In the genomic region with DNA sequence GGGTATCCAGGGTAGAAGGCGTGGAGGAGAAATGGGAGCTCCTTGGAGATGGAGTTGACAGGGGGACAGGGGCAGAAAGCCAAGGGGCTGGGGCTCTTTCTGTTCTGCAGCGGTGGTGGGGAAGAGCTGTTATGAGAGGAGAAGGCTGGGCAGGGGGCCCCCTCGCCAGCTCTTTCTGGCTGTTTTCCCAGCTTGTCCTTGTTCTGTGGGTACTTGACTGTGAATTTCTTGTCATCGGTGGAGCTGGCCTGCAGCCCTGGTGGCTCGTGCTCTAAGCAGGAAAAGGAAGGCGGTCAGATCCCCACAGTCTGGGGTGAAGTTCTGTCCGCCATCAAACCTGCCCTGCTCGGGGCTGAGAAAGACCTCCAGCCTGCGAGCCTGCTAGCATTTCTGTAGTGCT, we compare ENCODE assay signal across 19 cellular contexts. TPM values are rescaled to one million over a fixed set of nuclear protein-coding genes. Genes with fewer than 3 reads are reported as not detected.
DNase-seq lines count a peak whose midpoint lies in the region; ATAC-seq and TF ChIP-seq lines count a peak whose summit lies in the region.
"Had no signal": no experiment of that assay in that cellular context is flagged by ENCODE, and none has a peak within 500 bp of the region (broad histone marks: within the 10 kb centered on the region; RNA-seq: fewer than 3 reads in every experiment).

No MANE protein-coding gene starts in this region.

- no peak overlapping the region for H3K14ac ChIP-seq in IMR-90 (replicated peaks; ENCODE audit: low read depth, low read length)

- no peaks in the 10 kb centered on the region for H3K9me2 ChIP-seq in GM23338 (ENCODE audit: insufficient read depth)

- H3K4me3 Mint-ChIP-seq in T-cell = no peak overlapping the region
- H3K4me3 Mint-ChIP-seq in GM23338 = no peak overlapping the region

- intact Hi-C loops in Right ventricle myocardium superior (cut with DNase I) (loop anchor here (10.0 kb wide), 1 partner anchor 80 kb away; a partner anchor contains a TSS), left ventricle myocardium inferior (cut with micrococcal nuclease) (no loop called here), IMR-90 (cut with micrococcal nuclease) (no loop called here)

- peaks cover 4 to 16% of the 10 kb centered on the region in 2 donors for H3K27me3 Mint-ChIP-seq in T-cell
- H3K27me3 Mint-ChIP-seq in GM23338 (ENCODE audit: insufficient read depth, low read depth, poor library complexity) = peaks cover 31% of the 10 kb centered on the region

- no peak for TF ChIP-seq RAD21 in IMR-90 (IDR thresholded peaks at IDR 0.05; ENCODE audit: low read length)

- H3K36me3 Mint-ChIP-seq in T-cell (no peaks in the 10 kb centered on the region), GM23338 (ENCODE audit: low read depth) (no peaks in the 10 kb centered on the region)

- H3K4me1 ChIP-seq in left ventricle myocardium inferior (peaks cover 11% of the 10 kb centered on the region), IMR-90 (ENCODE audit: control insufficient read depth, insufficient read depth, low read length) (no peaks in the 10 kb centered on the region; the same call in 1 of the 2 replicates), GM23338 (ENCODE audit: insufficient read depth) (peaks cover 7% of the 10 kb centered on the region)
- H3K4me1 ChIP-seq: BE2C had no signal

- no peak overlapping the region for H3K23ac ChIP-seq in IMR-90 (ENCODE audit: low read depth, low read length)

- no peak overlapping the region for H3K4ac ChIP-seq in IMR-90 (ENCODE audit: low read depth, low read length)

- H2BK15ac ChIP-seq in IMR-90 (ENCODE audit: low read depth, low read length) = no peak overlapping the region

- peaks cover 100% of the 10 kb centered on the region for H3K27me3 ChIP-seq in left ventricle myocardium inferior (ENCODE audit: low read depth)
- peaks cover 55% of the 10 kb centered on the region for H3K27me3 ChIP-seq in IMR-90 (ENCODE audit: control insufficient read depth, insufficient read depth, low read length)
- H3K27me3 ChIP-seq in GM23338 (ENCODE audit: insufficient read depth) = peaks cover 32% of the 10 kb centered on the region

- no peak overlapping the region for H3K27ac ChIP-seq in left ventricle myocardium inferior (replicated peaks)
- H3K27ac ChIP-seq in IMR-90 (ENCODE audit: insufficient read depth, low read length) = no peak overlapping the region
- H3K27ac ChIP-seq in GM23338 (ENCODE audit: low read depth) = no peak overlapping the region
- H3K27ac ChIP-seq: GM23248, KMS-11, RWPE1 had no signal

- WGBS in IMR-90 (ENCODE audit: extremely low coverage in 2 of 2, insufficient read length in 1 of 2), 2 experiments = 0% methylated on average over 2 of the region's 9 CpGs; no CpG with 5 or more reads in 1 of the 2 experiments

- H3K36me3 ChIP-seq in left ventricle myocardium inferior = no peaks in the 10 kb centered on the region
- H3K36me3 ChIP-seq in IMR-90 (ENCODE audit: control insufficient read depth, insufficient read depth, low read length) = no peaks in the 10 kb centered on the region
- no peaks in the 10 kb centered on the region for H3K36me3 ChIP-seq in GM23338 (ENCODE audit: insufficient read depth)
- H3K36me3 ChIP-seq: BE2C had no signal

- no peak overlapping the region for H2AK9ac ChIP-seq in IMR-90 (replicated peaks; ENCODE audit: low read depth, low read length, poor library complexity)

- H3K9me1 ChIP-seq in IMR-90 (ENCODE audit: insufficient read depth, low read length) = no peaks in the 10 kb centered on the region

- CTCF ChIA-PET in IMR-90 (lab: Yijun Ruan, JAX) (interaction anchor here (3.0 kb wide), 1 partner anchor 13 kb away, joined by 9 read pairs; no protein-coding TSS in a partner anchor), T-cell (lab: Charles Lee) (interaction anchor here (0.7 to 3.0 kb wide), 10 partner anchors 9 to 89 kb away, joined by 3 to 18 read pairs (median 4); no protein-coding TSS in a partner anchor)

- BruUV-seq in IMR-90 (replicated peaks; lab: Mats Ljungman, UMichigan) = no TSS peak

- H3K27ac Mint-ChIP-seq in T-cell (peak overlapping the region; percentile 34 to 73), GM23338 (no peak overlapping the region)

- no peak overlapping the region for H3K9ac ChIP-seq in IMR-90 (ENCODE audit: low read depth, low read length)
- H3K9ac ChIP-seq: GM23248, KMS-11 had no signal

- no peak overlapping the region for H3K4me3 ChIP-seq in left ventricle myocardium inferior
- no peak overlapping the region for H3K4me3 ChIP-seq in IMR-90 (ENCODE audit: insufficient read depth, low read depth, low read length)
- no peak overlapping the region for H3K4me3 ChIP-seq in GM23338
- H3K4me3 ChIP-seq: GM12878, GM23248 had no signal

- no peak overlapping the region for H3K18ac ChIP-seq in IMR-90 (ENCODE audit: low read depth, low read length)

- dilution Hi-C loops in IMR-90 (cut with HindIII; ENCODE audit: low sequenced_read_pairs, unreplicated experiment) = no loop called here

- no peak overlapping the region for H2BK120ac ChIP-seq in IMR-90 (ENCODE audit: low read depth, low read length)

- H2BK5ac ChIP-seq in IMR-90 (ENCODE audit: low read depth, low read length, poor library complexity, severe bottlenecking) = no peak overlapping the region

- no peak overlapping the region for H4K5ac ChIP-seq in IMR-90 (ENCODE audit: low read depth, low read length)

- H2BK20ac ChIP-seq in IMR-90 (ENCODE audit: low read depth, low read length) = no peak overlapping the region

- peaks cover 16% of the 10 kb centered on the region; the same call in 1 of the 2 replicates for H3F3A ChIP-seq in GM23338 (replicated peaks; ENCODE audit: low read depth)

- ATAC-seq in Right ventricle myocardium superior (ENCODE audit: poor library complexity) (peak; percentile 40), IMR-90 (ENCODE audit: low read depth) (no peak), T-cell (replicated peaks in 1 of 4) (no peak), GM21717 (IDR thresholded peaks at IDR 0.05; ENCODE audit: unreplicated experiment) (no peak), GM23338 (no peak)
- ATAC-seq: GM12878 had no signal

- H3K4me1 Mint-ChIP-seq in T-cell (peaks cover 44 to 71% (median 58%) of the 10 kb centered on the region in 3 donors), GM23338 (peaks cover 20% of the 10 kb centered on the region)

- H2AK5ac ChIP-seq in IMR-90 (ENCODE audit: low read depth, low read length) = no peak overlapping the region

- no peak for TF ChIP-seq CTCF in left ventricle myocardium inferior (IDR thresholded peaks at IDR 0.05; ENCODE audit: borderline replicate concordance)
- TF ChIP-seq CTCF in IMR-90 (conservative IDR thresholded peaks at IDR 0.05; ENCODE audit: low read depth, low read length) = no peak
- TF ChIP-seq CTCF in GM23338 (conservative IDR thresholded peaks at IDR 0.05; ENCODE audit: low read depth in 2 of 2) = no peak

- POLR2A ChIA-PET in IMR-90 (lab: Charles Lee; ENCODE audit: unreplicated experiment) = no interaction called here
- POLR2A ChIA-PET in T-cell (lab: Charles Lee) = interaction anchor here in 1 of 2 donors (0.6 kb wide), 1 partner anchor 1102 kb away, joined by 7 read pairs; no protein-coding TSS in a partner anchor

- H3K9me3 ChIP-seq in left ventricle myocardium inferior (replicated peaks) (no peaks in the 10 kb centered on the region), IMR-90 (ENCODE audit: control insufficient read depth, insufficient read depth, low read length) (no peaks in the 10 kb centered on the region)
- H3K9me3 ChIP-seq: BE2C had no signal

- no peaks in the 10 kb centered on the region for H3K9me3 Mint-ChIP-seq in T-cell
- no peaks in the 10 kb centered on the region for H3K9me3 Mint-ChIP-seq in GM23338

- no peak overlapping the region for H4K8ac ChIP-seq in IMR-90 (ENCODE audit: low read depth in 2 of 2, low read length in 2 of 2)

- no peaks in the 10 kb centered on the region for H3K79me1 ChIP-seq in IMR-90 (ENCODE audit: low read depth in 1 of 2, low read length in 2 of 2)

- H4K91ac ChIP-seq in IMR-90 (ENCODE audit: insufficient read depth, low read depth, low read length) = no peak overlapping the region

- DNase-seq in Right ventricle myocardium superior (no peak), left ventricle myocardium inferior (no peak), IMR-90 (no peak), T-cell (no peak), dedifferentiated amniotic fluid mesenchymal stem cell (ENCODE audit: extremely low spot score) (no peak), GM23338 (ENCODE audit: low spot score) (no peak)
- DNase-seq: BE2C; GM23248; NCI-H1417; NCI-H1694 treated with DMSO at 0.1 percent for 48 hours; NCI-H2081 treated with DMSO at 0.1 percent for 48 hours; NCI-H510A; NK-92 treated with Interleukin-12 subunit alpha and Interleukin-12 subunit beta, amount 100 ng/mL, for 24 hours; SIG-M5 had no signal

- H4K20me1 ChIP-seq in IMR-90 (ENCODE audit: insufficient read depth, low read length) (no peaks in the 10 kb centered on the region), GM23338 (replicated peaks; ENCODE audit: insufficient read depth) (no peaks in the 10 kb centered on the region)

- H3K4me2 ChIP-seq in IMR-90 (ENCODE audit: low read depth, low read length) = no peak overlapping the region
- H3K4me2 ChIP-seq in GM23338 = no peak overlapping the region
- H3K4me2 ChIP-seq: KMS-11 had no signal

- H3K79me2 ChIP-seq in GM23338 (replicated peaks; ENCODE audit: insufficient read depth) = no peaks in the 10 kb centered on the region

- H2AFZ ChIP-seq in IMR-90 (replicated peaks; ENCODE audit: low read length, poor library complexity) (peak overlapping the region; percentile 41), GM23338 (no peak overlapping the region)
- H2AFZ ChIP-seq: GM23248 had no signal

- in situ Hi-C loops in IMR-90 (cut with MboI; ENCODE audit: low sequenced_read_pairs) = no loop called here

- TF ChIP-seq POLR2A in IMR-90 (IDR thresholded peaks at IDR 0.05; ENCODE audit: low read depth, low read length) = no peak

- H3K56ac ChIP-seq in IMR-90 (ENCODE audit: extremely low read depth, insufficient read depth, low read length) = no peak overlapping the region

RNA-seq across cellular contexts. Expression of a gene that starts 7.6 kb away (rescaled TPM):
- total RNA-seq in Right ventricle myocardium superior = not detected
- not detected for total RNA-seq in left ventricle myocardium inferior
- total RNA-seq in IMR-90 (2012; rRNA removed) = not detected in 2 replicates
- polyA plus RNA-seq in IMR-90 (2012; rRNA removed) = not detected in 2 replicates
- not detected in 2 replicates for polyA plus RNA-seq in IMR-90 (2012; cell fraction: cytosol; rRNA removed)
- polyA plus RNA-seq in IMR-90 (2012; cell fraction: nucleus; rRNA removed; ENCODE audit: low replicate concordance) = not detected in 2 replicates
- total RNA-seq in T-cell = 10 to 100 TPM in 2 of 5 donors, 1 to 10 TPM in 2, under 1 TPM in 1; 0.32 to 23.1 (median 5.3) TPM
- total RNA-seq in GM23338 (2014; rRNA removed; shearing (Covaris generic)) = not detected in 2 replicates
- not detected in 2 replicates for polyA plus RNA-seq in GM23338 (2016; fragmentation: Nextera tagmentation; extraction: Ambion mirVana)
- total RNA-seq: GM12878; GM23248; T-helper 1 cell treated with Interleukin-12 subunit alpha and Interleukin-12 subunit beta and Interleukin-4 antibody, amounts not matched to agents 30 ng/mL and 1 ng/mL, for 36 hours had no signal
- polyA plus RNA-seq: GM12878, GM23248 had no signal

RNA-seq across cellular contexts. Expression of a gene that starts 11.0 kb away (rescaled TPM):
- total RNA-seq in Right ventricle myocardium superior = not detected
- total RNA-seq in left ventricle myocardium inferior = not detected
- total RNA-seq in IMR-90 (2012; rRNA removed) = not detected in 2 replicates
- not detected in 2 replicates for polyA plus RNA-seq in IMR-90 (2012; rRNA removed)
- polyA plus RNA-seq in IMR-90 (2012; cell fraction: cytosol; rRNA removed) = 0.01 and 0.05 TPM in 2 replicates
- polyA plus RNA-seq in IMR-90 (2012; cell fraction: nucleus; rRNA removed; ENCODE audit: low replicate concordance) = 0.31 and 0.32 TPM in 2 replicates
- 1 to 10 TPM; 3.0 to 7.3 (median 5.1) TPM for total RNA-seq in T-cell
- 10.0 and 18.4 TPM in 2 replicates for total RNA-seq in GM23338 (2014; rRNA removed; shearing (Covaris generic))
- 17.6 and 19.4 TPM in 2 replicates for polyA plus RNA-seq in GM23338 (2016; fragmentation: Nextera tagmentation; extraction: Ambion mirVana)
- total RNA-seq: GM23248 had no signal
- polyA plus RNA-seq: GM23248 had no signal

RNA-seq across cellular contexts. Expression of a gene that starts 45.7 kb away (rescaled TPM):
- total RNA-seq in Right ventricle myocardium superior = not detected
- total RNA-seq in left ventricle myocardium inferior = not detected
- total RNA-seq in IMR-90 (2012; rRNA removed) = not detected in 2 replicates
- polyA plus RNA-seq in IMR-90 (2012; rRNA removed) = not detected in 2 replicates
- not detected in 2 replicates for polyA plus RNA-seq in IMR-90 (2012; cell fraction: cytosol; rRNA removed)
- not detected in 2 replicates for polyA plus RNA-seq in IMR-90 (2012; cell fraction: nucleus; rRNA removed; ENCODE audit: low replicate concordance)
- total RNA-seq in T-cell = 1 to 10 TPM in 2 of 5 donors, under 1 TPM in 1, not detected in 2; 0.95 to 1.3 (median 1.1) TPM
- total RNA-seq in GM23338 (2014; rRNA removed; shearing (Covaris generic)) = 1,538 and 1,571 TPM in 2 replicates
- polyA plus RNA-seq in GM23338 (2016; fragmentation: Nextera tagmentation; extraction: Ambion mirVana) = 604 and 648 TPM in 2 replicates
- total RNA-seq: GM23248; T-helper 1 cell treated with Interleukin-12 subunit alpha and Interleukin-12 subunit beta and Interleukin-4 antibody, amounts not matched to agents 30 ng/mL and 1 ng/mL, for 36 hours had no signal

RNA-seq across cellular contexts. Expression of a gene that starts 47.2 kb away (rescaled TPM):
- total RNA-seq in Right ventricle myocardium superior (4.4 TPM), left ventricle myocardium inferior (2.4 TPM), IMR-90 (2012; rRNA removed) (not detected in 2 replicates), T-cell (1,000 to 10,000 TPM in 4 of 5 donors, 100 to 1,000 TPM in 1; 994 to 1,121 (median 1,054) TPM)
- polyA plus RNA-seq in IMR-90 (2012; rRNA removed) (1.3 and 1.6 TPM in 2 replicates), GM23338 (2016; fragmentation: Nextera tagmentation; extraction: Ambion mirVana) (7.3 and 9.6 TPM in 2 replicates)
- polyA plus RNA-seq in IMR-90 (2012; cell fraction: cytosol; rRNA removed) = 0.30 TPM in 1 of 2 replicates, not detected in the other
- polyA plus RNA-seq in IMR-90 (2012; cell fraction: nucleus; rRNA removed; ENCODE audit: low replicate concordance) = 0.36 TPM in 1 of 2 replicates, not detected in the other
- total RNA-seq in GM23338 (2014; rRNA removed; shearing (Covaris generic)) = not detected in 2 replicates
- total RNA-seq: GM23248 had no signal
- polyA plus RNA-seq: GM23248 had no signal

RNA-seq across cellular contexts. Expression of a gene that starts 58.5 kb away (rescaled TPM):
- total RNA-seq in Right ventricle myocardium superior (8.3 TPM), left ventricle myocardium inferior (11.6 TPM), IMR-90 (2012; rRNA removed) (3.6 and 5.2 TPM in 2 replicates), T-cell (100 to 1,000 TPM in 3 of 5 donors, 10 to 100 TPM in 2; 39.5 to 112 (median 104) TPM)
- polyA plus RNA-seq in IMR-90 (2012; rRNA removed) (17.0 and 18.4 TPM in 2 replicates), GM23338 (2016; fragmentation: Nextera tagmentation; extraction: Ambion mirVana) (7.3 and 8.3 TPM in 2 replicates)
- 10.1 and 13.9 TPM in 2 replicates for polyA plus RNA-seq in IMR-90 (2012; cell fraction: cytosol; rRNA removed)
- 151 and 169 TPM in 2 replicates for polyA plus RNA-seq in IMR-90 (2012; cell fraction: nucleus; rRNA removed; ENCODE audit: low replicate concordance)
- 8.0 and 9.4 TPM in 2 replicates for total RNA-seq in GM23338 (2014; rRNA removed; shearing (Covaris generic))

Comparison
In these comparisons a context has a peak if more than half of its experiments do, and no peak if none do; other contexts are left out.
1. RNA of a gene that starts 45.7 kb away (total RNA-seq): 1,538 to 1,571 TPM in GM23338; 0.95 to 1.3 TPM in T-cell, not detected in Right ventricle myocardium superior (single experiment), not detected in left ventricle myocardium inferior (single experiment) and not detected in IMR-90; every median in the first group is over 100 times any median in the second.